1 cellular context compared by ENCODE assay signal in genomic region chr10:50624154-50624865, GRCh38.
TF ChIP-seq lines count a peak whose summit lies in the region.

No MANE protein-coding gene starts in this region.

TF ChIP-seq in SK-N-SH, 30 proteins besides CTCF, POLR2A, EP300 and RAD21 (continued from another document):
- TF ChIP-seq REST (IDR thresholded peaks at IDR 0.05; ENCODE audit: low read depth, low read length): no peak
- TF ChIP-seq FOXJ3 (CRISPR knock-in tag; IDR thresholded peaks at IDR 0.05): 0 out of 2 replicates have a peak, but pooled peaks have one; percentile 1
- 0 out of 2 replicates have a peak, but pooled peaks have one; percentile 9 for TF ChIP-seq TEAD4 (IDR thresholded peaks at IDR 0.05; ENCODE audit: borderline replicate concordance, insufficient read depth)
- peak; percentile 74; the same call in 1 of the 2 replicates for TF ChIP-seq ZBTB33 (IDR thresholded peaks at IDR 0.05; ENCODE audit: borderline replicate concordance, low read depth)
- no peak; the same call in 1 of the 2 replicates for TF ChIP-seq FOXM1 (IDR thresholded peaks at IDR 0.05; ENCODE audit: low read depth)
- no peak for TF ChIP-seq GATA2 (CRISPR knock-in tag; IDR thresholded peaks at IDR 0.05)
- TF ChIP-seq TCF12 (IDR thresholded peaks at IDR 0.05): no peak
- TF ChIP-seq RCOR1 (IDR thresholded peaks at IDR 0.05; ENCODE audit: low read length): no peak
- TF ChIP-seq MXI1 (IDR thresholded peaks at IDR 0.05; ENCODE audit: low read depth, low read length): peak; percentile 84
- TF ChIP-seq POLR2AphosphoS5 (IDR thresholded peaks at IDR 0.05; ENCODE audit: low read depth, low read length): peak; percentile 5; the same call in 1 of the 2 replicates
- TF ChIP-seq JUND (IDR thresholded peaks at IDR 0.05): peak; percentile 78
- TF ChIP-seq ELF1 (IDR thresholded peaks at IDR 0.05): no peak
- 0 out of 2 replicates have a peak, but pooled peaks have one; percentile 3 for TF ChIP-seq GABPA (IDR thresholded peaks at IDR 0.05; ENCODE audit: low read depth)
- TF ChIP-seq SIN3A (IDR thresholded peaks at IDR 0.05; ENCODE audit: borderline replicate concordance, low read depth, low read length): no peak; the same call in 1 of the 2 replicates
- TF ChIP-seq USF2 (IDR thresholded peaks at IDR 0.05; ENCODE audit: borderline replicate concordance, low read depth, low read length): peak; percentile 54; the same call in 1 of the 2 replicates
- no peak for TF ChIP-seq IRF3 (IDR thresholded peaks at IDR 0.05; ENCODE audit: low read depth, low read length)
TF ChIP-seq in SK-N-SH: peak in this region for 15.
